In the genomic region with DNA sequence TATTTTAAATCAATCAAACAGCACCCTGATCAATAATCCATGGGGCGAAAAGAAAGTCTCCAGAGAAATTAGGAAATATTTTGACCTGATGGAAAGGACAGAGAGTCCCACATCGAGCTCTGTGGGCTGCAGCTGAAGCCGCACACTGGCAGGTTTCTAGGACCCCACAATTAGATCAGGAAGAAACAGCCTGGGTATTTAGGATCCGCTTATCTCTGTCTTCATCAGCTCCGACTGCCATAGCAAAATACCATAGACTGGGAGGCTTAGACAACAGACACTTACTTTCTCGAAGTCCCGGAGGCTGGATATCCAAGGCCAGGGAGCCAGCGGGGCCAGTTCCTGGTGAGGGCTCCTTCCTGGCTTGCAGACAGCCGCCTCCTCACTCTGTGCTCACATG, we compare ENCODE assay signal across 2 cellular contexts.
TF ChIP-seq lines count a peak whose summit lies in the region.

No MANE protein-coding gene starts in this region.

TF ChIP-seq in SK-N-SH, 30 proteins besides CTCF, POLR2A, EP300 and RAD21 (continued from another document):
- TF ChIP-seq, protein P1, sequence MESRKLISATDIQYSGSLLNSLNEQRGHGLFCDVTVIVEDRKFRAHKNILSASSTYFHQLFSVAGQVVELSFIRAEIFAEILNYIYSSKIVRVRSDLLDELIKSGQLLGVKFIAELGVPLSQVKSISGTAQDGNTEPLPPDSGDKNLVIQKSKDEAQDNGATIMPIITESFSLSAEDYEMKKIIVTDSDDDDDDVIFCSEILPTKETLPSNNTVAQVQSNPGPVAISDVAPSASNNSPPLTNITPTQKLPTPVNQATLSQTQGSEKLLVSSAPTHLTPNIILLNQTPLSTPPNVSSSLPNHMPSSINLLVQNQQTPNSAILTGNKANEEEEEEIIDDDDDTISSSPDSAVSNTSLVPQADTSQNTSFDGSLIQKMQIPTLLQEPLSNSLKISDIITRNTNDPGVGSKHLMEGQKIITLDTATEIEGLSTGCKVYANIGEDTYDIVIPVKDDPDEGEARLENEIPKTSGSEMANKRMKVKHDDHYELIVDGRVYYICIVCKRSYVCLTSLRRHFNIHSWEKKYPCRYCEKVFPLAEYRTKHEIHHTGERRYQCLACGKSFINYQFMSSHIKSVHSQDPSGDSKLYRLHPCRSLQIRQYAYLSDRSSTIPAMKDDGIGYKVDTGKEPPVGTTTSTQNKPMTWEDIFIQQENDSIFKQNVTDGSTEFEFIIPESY (IDR thresholded peaks at IDR 0.05; ENCODE audit: borderline replicate concordance, low read depth), result no peak
- TF ChIP-seq EZH2phosphoT487 (IDR thresholded peaks at IDR 0.05; ENCODE audit: borderline replicate concordance, low read depth) (no peak), MXI1 (IDR thresholded peaks at IDR 0.05; ENCODE audit: low read depth, low read length) (no peak), RFX5 (IDR thresholded peaks at IDR 0.05; ENCODE audit: low read length) (no peak), YY1 (IDR thresholded peaks at IDR 0.05; ENCODE audit: low read depth) (no peak)

TF ChIP-seq in SK-N-SH treated with all-trans-retinoic acid at 6 μM for 48 hours, 23 proteins besides CTCF, POLR2A, EP300 and RAD21 (continued from another document):
- TF ChIP-seq SNAI2 (CRISPR knock-in tag; IDR thresholded peaks at IDR 0.05), result no peak
